10 cellular contexts compared by ENCODE assay signal in the genomic region with DNA sequence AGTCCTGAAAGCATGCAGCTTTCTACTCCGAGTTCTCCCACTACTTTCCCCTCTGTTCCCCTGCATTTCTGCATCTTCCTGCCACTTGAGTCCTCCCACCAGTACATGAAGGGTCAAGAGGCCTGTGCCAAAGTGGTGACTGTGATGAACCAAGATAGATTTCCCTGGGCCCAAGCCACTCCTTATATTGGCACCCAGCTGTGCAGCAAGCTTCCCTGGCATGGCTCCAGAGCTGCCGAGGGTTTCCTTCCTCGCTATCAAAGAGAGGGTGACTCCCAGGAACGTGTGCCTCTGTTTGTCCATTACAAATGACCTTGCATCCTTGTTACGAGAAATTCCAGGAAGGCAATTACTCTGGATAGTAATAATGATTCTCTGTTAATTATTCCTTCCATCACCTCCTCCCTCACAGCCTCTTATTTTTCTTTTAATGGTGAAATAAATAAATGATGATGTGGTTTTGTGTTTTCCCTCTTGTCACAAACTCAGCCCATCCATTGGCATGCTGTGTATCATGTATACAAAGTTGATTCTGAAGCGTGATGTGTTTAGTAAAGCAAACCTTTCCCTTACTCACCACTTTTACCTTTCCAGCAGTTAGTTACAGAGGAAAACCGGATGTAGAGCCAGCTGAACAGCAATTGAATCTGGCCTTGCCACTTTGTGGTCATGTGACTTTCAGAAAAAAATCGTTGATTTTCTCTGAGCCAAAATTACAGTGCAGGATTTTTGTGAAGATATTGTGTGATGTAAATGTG. TPM values are rescaled to one million over a fixed set of nuclear protein-coding genes. Genes with fewer than 3 reads are reported as not detected.
DNase-seq lines count a peak whose midpoint lies in the region; ATAC-seq and TF ChIP-seq lines count a peak whose summit lies in the region.
"Had no signal": no experiment of that assay in that cellular context is flagged by ENCODE, and none has a peak within 500 bp of the region (broad histone marks: within the 10 kb centered on the region; RNA-seq: fewer than 3 reads in every experiment).

No MANE protein-coding gene starts in this region.

- no peak overlapping the region for H3K4me3 Mint-ChIP-seq in mesothelial cell of epicardium
- H3K4me3 Mint-ChIP-seq in natural killer cell, result no peak overlapping the region
- H3K4me3 Mint-ChIP-seq: T-helper 2 cell treated with Interferon-gamma antibody and Interleukin-4, amounts not matched to agents 5 μg/mL and 100 μg/mL, for 36 hours had no signal

- TF ChIP-seq EP300 in transverse colon (IDR thresholded peaks at IDR 0.05; ENCODE audit: low read depth), result no peak

- H3K4me1 ChIP-seq in left lung (peaks cover 12 to 34% of the 10 kb centered on the region in 2 donors), transverse colon (peaks cover 5 to 24% (median 13%) of the 10 kb centered on the region in 4 donors)

- H3K4me1 Mint-ChIP-seq in mesothelial cell of epicardium, result peaks cover 21% of the 10 kb centered on the region
- H3K4me1 Mint-ChIP-seq in natural killer cell, result peaks cover 8 to 9% of the 10 kb centered on the region in 2 donors

- DNase-seq in NCI-H345 (lab: John Stamatoyannopoulos, UW) (peak; percentile 31), NCI-H345 treated with DMSO at 0.1 percent for 48 hours (lab: John Stamatoyannopoulos, UW; ENCODE audit: unreplicated experiment) (no peak), caudate nucleus (lab: John Stamatoyannopoulos, UW) (peak in 6 of 61 donors; percentile 15 to 54 (median 26)), left lung (peak; percentile 50 to 65), transverse colon (peak; percentile 82), mesothelial cell of epicardium (ENCODE audit: low spot score in 2 of 2, unreplicated experiment in 2 of 2) (no peak), natural killer cell (no peak)

- in situ Hi-C loops in transverse colon (cut with MboI; ENCODE audit: low pct_ligation_motif_present in 1 of 4, low pct_unique_long_range_greater_than_20kb in 1 of 4, low sequenced_read_pairs in 3 of 4), result loop anchor here in 2 of 4 donors (10.0 kb wide), 3 partner anchors 70 to 690 kb away; no protein-coding TSS in a partner anchor

- H3K27me3 ChIP-seq in left lung (no peaks in the 10 kb centered on the region), transverse colon (no peaks in the 10 kb centered on the region)

- H3K4me3 ChIP-seq in left lung, result no peak overlapping the region
- H3K4me3 ChIP-seq in transverse colon, result no peak overlapping the region
- H3K4me3 ChIP-seq: A549 had no signal

- H3K27ac ChIP-seq in caudate nucleus (ENCODE audit: low read depth, low read length) (peak overlapping the region; percentile 20), left lung (peak overlapping the region; percentile 39 to 48), transverse colon (peak overlapping the region in 1 of 4 donors; percentile 31)
- H3K27ac ChIP-seq: A549 had no signal

- ATAC-seq in left lung, result peak; percentile 44
- ATAC-seq in GM18505 (IDR thresholded peaks at IDR 0.05; ENCODE audit: unreplicated experiment), result no peak
- no peak for ATAC-seq in natural killer cell
- ATAC-seq: A549 had no signal

- intact Hi-C loops in left lung (cut with DNase I) (loop anchor here in 1 of 2 donors (5.0 kb wide), 1 partner anchor 72 kb away; no protein-coding TSS in a partner anchor), transverse colon (cut with DNase I; ENCODE audit: low total_unique reads) (loop anchor here (5.0 to 10.0 kb wide), 2 partner anchors 690 to 1457 kb away; no protein-coding TSS in a partner anchor), natural killer cell (cut with micrococcal nuclease) (no loop called here)

- H3K9me3 ChIP-seq in left lung (no peaks in the 10 kb centered on the region), transverse colon (no peaks in the 10 kb centered on the region)
- H3K9me3 ChIP-seq: A549 had no signal

- TF ChIP-seq CTCF in left lung (IDR thresholded peaks at IDR 0.05), result no peak
- TF ChIP-seq CTCF in transverse colon (IDR thresholded peaks at IDR 0.05), result no peak
- TF ChIP-seq CTCF in mesothelial cell of epicardium (IDR thresholded peaks at IDR 0.05; ENCODE audit: unreplicated experiment), result no peak
- TF ChIP-seq CTCF in natural killer cell (IDR thresholded peaks at IDR 0.05), result no peak

- H3K36me3 Mint-ChIP-seq in mesothelial cell of epicardium (peaks cover 9% of the 10 kb centered on the region), natural killer cell (no peaks in the 10 kb centered on the region)

- TF ChIP-seq POLR2A in transverse colon (IDR thresholded peaks at IDR 0.05) (no peak), GM18505 (IDR thresholded peaks at IDR 0.05; ENCODE audit: borderline replicate concordance, extremely low read depth, insufficient read depth, insufficient read length) (no peak)

- no peaks in the 10 kb centered on the region for H3K27me3 Mint-ChIP-seq in mesothelial cell of epicardium (ENCODE audit: low read depth)
- peaks cover 0 to 11% of the 10 kb centered on the region in 2 donors for H3K27me3 Mint-ChIP-seq in natural killer cell (ENCODE audit: low read depth in 2 of 2)

- H3K9me3 Mint-ChIP-seq in mesothelial cell of epicardium (no peaks in the 10 kb centered on the region), natural killer cell (no peaks in the 10 kb centered on the region)
- H3K9me3 Mint-ChIP-seq: T-helper 2 cell treated with Interferon-gamma antibody and Interleukin-4, amounts not matched to agents 5 μg/mL and 100 μg/mL, for 36 hours had no signal

- H3K36me3 ChIP-seq in left lung, result no peaks in the 10 kb centered on the region
- no peaks in the 10 kb centered on the region for H3K36me3 ChIP-seq in transverse colon

- no peak overlapping the region for H3K27ac Mint-ChIP-seq in mesothelial cell of epicardium
- H3K27ac Mint-ChIP-seq in natural killer cell, result no peak overlapping the region
- H3K27ac Mint-ChIP-seq: T-helper 2 cell treated with Interferon-gamma antibody and Interleukin-4, amounts not matched to agents 5 μg/mL and 100 μg/mL, for 36 hours had no signal

- WGBS in transverse colon (ENCODE audit: low coverage in 1 of 2), 2 donors, result 36 to 45% methylated on average over 6 to 8 of the region's 8 CpGs

RNA-seq across cellular contexts. Expression of a gene that starts 8.3 kb away (rescaled TPM):
- total RNA-seq in left lung (10 to 100 TPM; 27.5 to 41.7 TPM), transverse colon (10 to 100 TPM; 28.5 to 37.8 (median 33.3) TPM), mesothelial cell of epicardium (33.3 to 37.1 TPM (median 35.0 TPM) in 3 replicates), natural killer cell (10 to 100 TPM; 40.0 to 51.8 (median 43.0) TPM)

RNA-seq across cellular contexts. Expression of a gene that starts 14.7 kb away (rescaled TPM):
- 10 to 100 TPM; 26.1 to 31.2 TPM for total RNA-seq in left lung
- total RNA-seq in transverse colon, result 10 to 100 TPM; 36.4 to 86.2 (median 73.2) TPM
- 7.2 to 7.6 TPM (median 7.2 TPM) in 3 replicates for total RNA-seq in mesothelial cell of epicardium
- total RNA-seq in natural killer cell, result 10 to 100 TPM; 10.1 to 15.5 (median 14.0) TPM

RNA-seq across cellular contexts. Expression of a gene that starts 25.8 kb away (rescaled TPM):
- total RNA-seq in left lung, result not detected
- total RNA-seq in transverse colon, result not detected
- total RNA-seq in mesothelial cell of epicardium, result not detected in 3 replicates
- not detected for total RNA-seq in natural killer cell

RNA-seq across cellular contexts. Expression of a gene that starts 49.9 kb away (rescaled TPM):
- not detected for total RNA-seq in left lung
- total RNA-seq in transverse colon, result not detected
- total RNA-seq in mesothelial cell of epicardium, result not detected in 3 replicates
- not detected for total RNA-seq in natural killer cell

Comparison
In these comparisons a context has a peak if more than half of its experiments do, and no peak if none do; other contexts are left out.
1. DNase-seq: peak in NCI-H345 (single experiment), left lung (2 of 2) and transverse colon (single experiment); none in NCI-H345 treated with DMSO at 0.1 percent for 48 hours (single experiment), mesothelial cell of epicardium (0 of 2) and natural killer cell (single experiment).